Comparison of ENCODE assay signal across 35 cellular contexts in genomic region chr1:229464672-229465071, GRCh38. TPM values are rescaled to one million over a fixed set of nuclear protein-coding genes. Genes with fewer than 3 reads are reported as not detected.
"Had no signal": no experiment of that assay in that cellular context is flagged by ENCODE, and none has a peak within 500 bp of the region (broad histone marks: within the 10 kb centered on the region; RNA-seq: fewer than 3 reads in every experiment).

No MANE protein-coding gene starts in this region.

- FAIRE-seq: astrocyte, TTC549 had no signal

- H3K27me3 ChIP-seq: adrenal gland, body of pancreas, brain microvascular endothelial cell, breast epithelium had no signal

- H3K27ac ChIP-seq: adrenal gland, body of pancreas, brain microvascular endothelial cell, breast epithelium, VCaP had no signal

- H3K4me3 ChIP-seq: adrenal gland, body of pancreas, breast epithelium had no signal

- DNase-seq: activated B cell treated with CpG ODN at 0.5 μM for 24 hours; activated CD4-positive, alpha-beta memory T cell treated with anti-CD3 and anti-CD28 coated beads for 36 hours; activated CD4-positive, alpha-beta T cell treated with anti-CD3 and anti-CD28 coated beads for 4 hours; activated CD4-positive, alpha-beta T cell treated with anti-CD3 and anti-CD28 coated beads, Interleukin-2, amount 10 ng/mL, durations not matched to agents 24 days and 14 days; activated CD4-positive, alpha-beta T cell treated with anti-CD3 and anti-CD28 coated beads, Interleukin-2, amount 50 U/mL, for 1 hour; activated CD4-positive, alpha-beta T cell treated with anti-CD3 and anti-CD28 coated beads, Interleukin-2, amount 50 U/mL, for 4 hours; activated CD4-positive, CD25-positive, alpha-beta regulatory T cell treated with anti-CD3 and anti-CD28 coated beads, Interleukin-2, amount 50 U/mL, for 72 hours; activated CD8-positive, alpha-beta memory T cell treated with anti-CD3 and anti-CD28 coated beads, Interleukin-2, amount 50 U/mL, for 4 hours; activated CD8-positive, alpha-beta T cell treated with anti-CD3 and anti-CD28 coated beads for 36 hours; activated effector memory CD4-positive, alpha-beta T cell treated with anti-CD3 and anti-CD28 coated beads, Interleukin-2, amount 50 U/mL, for 16 hours; activated gamma-delta T cell treated with Interleukin-2 at 50 U/mL for 16 hours; activated naive CD4-positive, alpha-beta T cell; activated naive CD4-positive, alpha-beta T cell treated with anti-CD3 and anti-CD28 coated beads for 36 hours; activated naive CD4-positive, alpha-beta T cell treated with anti-CD3 and anti-CD28 coated beads, Interleukin-2, amount 50 U/mL, for 16 hours; activated naive CD8-positive, alpha-beta T cell treated with anti-CD3 and anti-CD28 coated beads for 36 hours; activated T-cell treated with anti-CD3 and anti-CD28 coated beads for 4 hours; activated T-cell treated with anti-CD3 and anti-CD28 coated beads, Interleukin-2, amount 50 U/mL, for 1 hour; activated T-cell treated with anti-CD3 and anti-CD28 coated beads, Interleukin-2, amount 50 U/mL, for 4 hours; activated T-cell treated with anti-CD3 and anti-CD28 coated beads, Interleukin-2, amount 50 U/mL, for 72 hours; adrenal gland; amniotic stem cell; aorta; body of pancreas; brain microvascular endothelial cell; central memory CD4-positive, alpha-beta T cell; T-helper 2 cell; T-helper 9 cell had no signal

- H3K9me3 ChIP-seq: adrenal gland, body of pancreas, breast epithelium had no signal

- H3K4me1 ChIP-seq: adrenal gland, body of pancreas, breast epithelium had no signal

RNA-seq across cellular contexts. Expression of gene ACTA1, which starts 30.8 kb away (rescaled TPM):
- total RNA-seq: activated CD4-positive, alpha-beta memory T cell treated with anti-CD3 and anti-CD28 coated beads for 36 hours; activated CD4-positive, alpha-beta T cell treated with anti-CD3 and anti-CD28 coated beads, Interleukin-2, amount 10 ng/mL, durations not matched to agents 24 days and 14 days; activated CD8-positive, alpha-beta memory T cell treated with anti-CD3 and anti-CD28 coated beads for 36 hours; activated CD8-positive, alpha-beta T cell treated with anti-CD3 and anti-CD28 coated beads for 36 hours; activated naive CD4-positive, alpha-beta T cell treated with anti-CD3 and anti-CD28 coated beads for 36 hours; activated naive CD4-positive, alpha-beta T cell treated with anti-CD3 and anti-CD28 coated beads, Interleukin-2, amount 50 U/mL, for 72 hours; activated naive CD8-positive, alpha-beta T cell treated with anti-CD3 and anti-CD28 coated beads for 36 hours; activated T-cell treated with anti-CD3 and anti-CD28 coated beads, Interleukin-2, amount 50 U/mL, for 4 hours; activated T-cell treated with anti-CD3 and anti-CD28 coated beads, Interleukin-2, amount 50 U/mL, for 72 hours; activated T-helper 1 cell treated with anti-CD3 and anti-CD28 coated beads, Interleukin-12 subunit alpha, Interleukin-12 subunit beta, Interleukin-2, Interleukin-4 antibody, amounts not matched to agents 30 ng/mL and 10 ng/mL and 1 ng/mL, durations not matched to agents 14 hours and 24 hours and 36 hours; activated T-helper 17 cell treated with anti-CD3 and anti-CD28 coated beads, Interleukin-2, amount 50 U/mL, for 72 hours had no signal
